ENCODE assay signal across 1 cellular context in genomic region chr1:20717452-20718342, GRCh38.
TF ChIP-seq lines count a peak whose summit lies in the region.

KIF17 (minus strand) TSS chr1:20718007; CDS start chr1:20717706, 301 bp downstream.

TF ChIP-seq in K562, 482 proteins besides CTCF, POLR2A, EP300 and RAD21 (continued from another document and continues in another):
- TF ChIP-seq NCOA6 (IDR thresholded peaks at IDR 0.05), result peak; percentile 90
- TF ChIP-seq CREB1 (IDR thresholded peaks at IDR 0.05), result 0 out of 2 replicates have a peak, but pooled peaks have one; percentile 25
- peak; percentile 67 for TF ChIP-seq CREB1 (CRISPR knock-in tag; IDR thresholded peaks at IDR 0.05)
- no peak for TF ChIP-seq ZNF644 (tag; IDR thresholded peaks at IDR 0.05; ENCODE audit: low read depth)
- peak; percentile 78 for TF ChIP-seq CXXC5 (CRISPR knock-in tag; IDR thresholded peaks at IDR 0.05)
- no peak for TF ChIP-seq NR4A1 (CRISPR knock-in tag; IDR thresholded peaks at IDR 0.05)
- no peak for TF ChIP-seq NR4A1 (tag; IDR thresholded peaks at IDR 0.05)
- no peak for TF ChIP-seq FOXA1 (IDR thresholded peaks at IDR 0.05; ENCODE audit: borderline replicate concordance)
- TF ChIP-seq MECOM (CRISPR knock-in tag; IDR thresholded peaks at IDR 0.05), result no peak
- peak; percentile 57; the same call in 1 of the 2 replicates for TF ChIP-seq E2F3 (CRISPR knock-in tag; IDR thresholded peaks at IDR 0.05)
- no peak for TF ChIP-seq RFX7 (CRISPR knock-in tag; IDR thresholded peaks at IDR 0.05)
- TF ChIP-seq ATF1 (CRISPR knock-in tag; IDR thresholded peaks at IDR 0.05), result no peak
- peak; percentile 49 for TF ChIP-seq ATF1 (tag; IDR thresholded peaks at IDR 0.05)
- peak; percentile 78; the same call in 1 of the 2 replicates for TF ChIP-seq ETS1 (conservative IDR thresholded peaks at IDR 0.05; ENCODE audit: control insufficient read depth, low read depth, low read length)
- TF ChIP-seq CHD7 (IDR thresholded peaks at IDR 0.05; ENCODE audit: low read depth, low read length), result no peak
- TF ChIP-seq ID3 (CRISPR knock-in tag; IDR thresholded peaks at IDR 0.05), result no peak
- TF ChIP-seq ID3 (tag; IDR thresholded peaks at IDR 0.05), result peak; percentile 41; the same call in 1 of the 2 replicates
- no peak for TF ChIP-seq FOS (IDR thresholded peaks at IDR 0.05; ENCODE audit: extremely low read depth, insufficient read length)
- TF ChIP-seq JUNB (CRISPR knock-in tag; conservative IDR thresholded peaks at IDR 0.05), result no peak
- 0 out of 4 replicates have a peak, but pooled peaks of 1 of the 2 experiments have one; percentile 40 for TF ChIP-seq TRIM24 (IDR thresholded peaks at IDR 0.05)
- no peak for TF ChIP-seq ZC3H11A (IDR thresholded peaks at IDR 0.05; ENCODE audit: low read depth, low read length)
- TF ChIP-seq HMBOX1 (IDR thresholded peaks at IDR 0.05), result no peak
- TF ChIP-seq MLX (CRISPR knock-in tag; conservative IDR thresholded peaks at IDR 0.05), result no peak
- TF ChIP-seq ZBTB1 (CRISPR knock-in tag; IDR thresholded peaks at IDR 0.05; ENCODE audit: borderline replicate concordance, low read depth), result peak; percentile 99
- no peak for TF ChIP-seq TAF1 (IDR thresholded peaks at IDR 0.05; ENCODE audit: control insufficient read depth, extremely low read depth, insufficient read depth, low read length, severe bottlenecking)
- TF ChIP-seq ZNF512 (tag; IDR thresholded peaks at IDR 0.05), result no peak
- TF ChIP-seq ETV5 (CRISPR knock-in tag; IDR thresholded peaks at IDR 0.05; ENCODE audit: low read depth), result no peak
- no peak for TF ChIP-seq EGR1 (conservative IDR thresholded peaks at IDR 0.05)
- TF ChIP-seq ZNF592 (IDR thresholded peaks at IDR 0.05), result no peak
- no peak for TF ChIP-seq RBM15 (IDR thresholded peaks at IDR 0.05; ENCODE audit: insufficient read depth, low read length)
- peak; percentile 82 for TF ChIP-seq ARID4B (CRISPR knock-in tag; IDR thresholded peaks at IDR 0.05)
- TF ChIP-seq TFAM (CRISPR knock-in tag; conservative IDR thresholded peaks at IDR 0.05), result no peak
- TF ChIP-seq HDAC1 (IDR thresholded peaks at IDR 0.05), result 0 out of 4 replicates have a peak, but pooled peaks of 1 of the 2 experiments have one; percentile 23
